In the genomic region with DNA sequence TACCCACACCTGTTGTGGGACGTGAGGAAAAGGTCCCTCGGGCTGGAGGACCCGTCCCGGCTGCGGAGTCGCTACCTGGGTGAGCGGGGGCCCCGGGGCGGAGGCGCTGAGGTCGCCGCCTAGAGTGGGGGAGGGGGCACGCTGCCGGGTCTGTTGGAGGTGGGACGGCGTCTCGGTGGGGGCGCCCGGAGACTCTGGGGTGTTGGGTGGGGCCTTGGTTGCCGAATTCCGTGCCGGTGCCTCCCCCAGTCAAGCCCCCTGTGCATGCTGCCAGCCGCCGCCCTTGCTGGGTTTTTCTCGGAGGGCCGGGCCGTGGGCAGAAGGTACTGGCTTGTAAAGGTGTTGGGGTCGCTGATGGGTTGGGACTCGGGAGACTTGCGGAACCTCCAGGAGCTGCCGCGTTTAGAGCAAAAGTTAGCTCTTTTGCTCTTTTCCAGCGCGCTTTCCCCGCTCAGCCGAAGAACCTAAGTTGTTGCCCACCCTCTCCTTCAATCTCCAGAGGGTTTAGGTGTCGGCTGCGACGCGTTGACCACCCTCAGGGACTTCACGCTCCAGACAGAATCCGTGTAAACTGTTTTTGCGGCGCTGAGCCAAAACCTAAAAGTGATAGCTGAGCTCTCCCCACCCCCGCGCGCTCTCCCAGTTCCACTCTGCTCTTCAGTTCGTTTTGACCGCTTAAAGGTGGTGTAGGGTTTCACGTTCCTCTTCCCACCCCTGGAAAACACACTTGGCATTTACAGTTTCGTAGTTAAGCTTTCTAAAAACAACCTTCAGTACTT, we compare ENCODE assay signal across 8 cellular contexts. TPM values are rescaled to one million over a fixed set of nuclear protein-coding genes. Genes with fewer than 3 reads are reported as not detected.
DNase-seq lines count a peak whose midpoint lies in the region; ATAC-seq and TF ChIP-seq lines count a peak whose summit lies in the region.

A gene (minus strand): TSS at position 143 of the 779 bp plus-strand sequence. CDS start 1,231 bp downstream, outside the sequence.

- H2BK15ac ChIP-seq in neuronal stem cell (ENCODE audit: low read length): peak within 1 kb of the TSS; percentile 76

- H3K4me2 ChIP-seq in KMS-11 (peak within 1 kb of the TSS; percentile 80), neuronal stem cell (ENCODE audit: insufficient read depth, low read length, poor library complexity, severe bottlenecking) (peak within 1 kb of the TSS; percentile 72)

- H3K9ac ChIP-seq in KMS-11 (peak within 1 kb of the TSS; percentile 91), neuronal stem cell (ENCODE audit: low read depth, low read length, poor library complexity) (peak within 1 kb of the TSS; percentile 90)

- no peaks in the 10 kb centered on the region for H3K36me3 ChIP-seq in KMS-11 (ENCODE audit: insufficient read depth)
- H3K36me3 ChIP-seq in RWPE2 (ENCODE audit: low read depth): no peaks in the 10 kb centered on the region; the same call in 1 of the 2 replicates
- no peaks in the 10 kb centered on the region for H3K36me3 ChIP-seq in neuronal stem cell (replicated peaks in 1 of 2; ENCODE audit: control insufficient read depth in 2 of 2, insufficient read depth in 2 of 2, low read length in 2 of 2)

- peak within 1 kb of the TSS; percentile 97 for H3K14ac ChIP-seq in neuronal stem cell (ENCODE audit: low read length)

- H3K4me1 ChIP-seq in KMS-11 (ENCODE audit: low read depth, poor library complexity, severe bottlenecking): peaks cover 49% of the 10 kb centered on the region
- H3K4me1 ChIP-seq in RWPE2 (ENCODE audit: insufficient read depth, poor library complexity, severe bottlenecking): peaks cover 11% of the 10 kb centered on the region
- H3K4me1 ChIP-seq in neuronal stem cell (ENCODE audit: control insufficient read depth in 2 of 2, insufficient read depth in 1 of 2, low read depth in 1 of 2, low read length in 2 of 2): peaks cover 0 to 8% of the 10 kb centered on the region in 2 donors

- peak within 1 kb of the TSS; percentile 98 for H3K18ac ChIP-seq in neuronal stem cell (ENCODE audit: low read length)

- peak within 1 kb of the TSS; percentile 92 for H3K23ac ChIP-seq in neuronal stem cell (ENCODE audit: low read depth, low read length, poor library complexity)

- no peak within 1 kb of the TSS for H2BK120ac ChIP-seq in neuronal stem cell (ENCODE audit: low read depth, low read length)

- no peaks in the 10 kb centered on the region for H4K20me1 ChIP-seq in KMS-11 (ENCODE audit: insufficient read depth)

- H3K4ac ChIP-seq in neuronal stem cell (ENCODE audit: low read length): peak within 1 kb of the TSS; percentile 71

- peak; percentile 15 for ATAC-seq in GM21526 (IDR thresholded peaks at IDR 0.05; ENCODE audit: low FRiP score, unreplicated experiment)
- peak; percentile 33; the same call in 2 of the 3 replicates for ATAC-seq in RWPE2 (ENCODE audit: low read depth)

- H3K79me2 ChIP-seq in KMS-11 (ENCODE audit: insufficient read depth, low read depth): peaks cover 75% of the 10 kb centered on the region

- H4K8ac ChIP-seq in neuronal stem cell (ENCODE audit: low read depth, low read length): no peak within 1 kb of the TSS

- H2AFZ ChIP-seq in KMS-11 (ENCODE audit: low read depth): peak within 1 kb of the TSS; percentile 70
- H2AFZ ChIP-seq in neuronal stem cell (ENCODE audit: low read length): peak within 1 kb of the TSS; percentile 94

- H2BK12ac ChIP-seq in neuronal stem cell (ENCODE audit: low read length): no peak within 1 kb of the TSS

- H3K4me3 ChIP-seq in KMS-11 (IDR thresholded peaks at IDR 0.05; ENCODE audit: insufficient read depth, low read depth, low read length) (peak within 1 kb of the TSS; percentile 97), RWPE2 (ENCODE audit: severe bottlenecking) (peak within 1 kb of the TSS; percentile 66), neuronal stem cell (ENCODE audit: low read length in 2 of 2) (peak within 1 kb of the TSS; percentile 79 to 99)

- H4K91ac ChIP-seq in neuronal stem cell (ENCODE audit: low read depth, low read length, poor library complexity): no peak within 1 kb of the TSS

- peak within 1 kb of the TSS; percentile 100 for H2BK5ac ChIP-seq in neuronal stem cell (ENCODE audit: low read length)

- peak; percentile 45 for DNase-seq in COR-L47 (lab: John Stamatoyannopoulos, UW)
- DNase-seq in RWPE2 (ENCODE audit: low spot score): peak; percentile 73
- peak; percentile 40 to 62 (median 54) for DNase-seq in activated naive CD4-positive, alpha-beta T cell (lab: John Stamatoyannopoulos, UW)
- DNase-seq in foreskin melanocyte: peak; percentile 32
- DNase-seq in neuronal stem cell (ENCODE audit: low spot score): peak; percentile 65

- TF ChIP-seq CTCF in KMS-11 (conservative IDR thresholded peaks at IDR 0.05; ENCODE audit: low read depth, low read length): no peak
- no peak for TF ChIP-seq CTCF in RWPE2 (IDR thresholded peaks at IDR 0.05; ENCODE audit: poor library complexity, severe bottlenecking)
- TF ChIP-seq CTCF in subcutaneous adipose tissue (IDR thresholded peaks at IDR 0.05; ENCODE audit: low read depth): no peak

- no peaks in the 10 kb centered on the region for H3K9me3 ChIP-seq in RWPE2 (ENCODE audit: severe bottlenecking)
- H3K9me3 ChIP-seq in neuronal stem cell (replicated peaks in 1 of 2; ENCODE audit: control insufficient read depth in 2 of 2, insufficient read depth in 1 of 2, low read depth in 1 of 2, low read length in 2 of 2): no peaks in the 10 kb centered on the region

- H2AK5ac ChIP-seq in neuronal stem cell (ENCODE audit: low read depth, low read length): peak within 1 kb of the TSS; percentile 8

- peaks cover 2% of the 10 kb centered on the region for H3K79me1 ChIP-seq in neuronal stem cell (ENCODE audit: low read depth, low read length)

- no CpG with 5 or more reads among the region's 51 CpGs for WGBS in neuronal stem cell (ENCODE audit: extremely low coverage in 2 of 2, insufficient read length in 2 of 2, insufficient replicate concordance in 1 of 2), 2 donors

- H3K27ac ChIP-seq in KMS-11: peak within 1 kb of the TSS; percentile 91
- H3K27ac ChIP-seq in RWPE2 (ENCODE audit: poor library complexity, severe bottlenecking): peak within 1 kb of the TSS; percentile 87
- peak within 1 kb of the TSS; percentile 95 for H3K27ac ChIP-seq in neuronal stem cell (replicated peaks; ENCODE audit: low read length)

- no peaks in the 10 kb centered on the region for H3K27me3 ChIP-seq in KMS-11 (ENCODE audit: insufficient read depth, low read depth)
- H3K27me3 ChIP-seq in RWPE2 (ENCODE audit: insufficient read depth, poor library complexity, severe bottlenecking): no peaks in the 10 kb centered on the region
- H3K27me3 ChIP-seq in neuronal stem cell (ENCODE audit: control insufficient read depth in 3 of 3, insufficient read depth in 3 of 3, low read depth in 1 of 3, low read length in 3 of 3): no peaks in the 10 kb centered on the region

RNA-seq across cellular contexts. Expression of the gene that starts here (rescaled TPM):
- 55.2 TPM for polyA plus RNA-seq in neuronal stem cell (2013, experiment 1 of 2)
- 55.7 TPM for polyA plus RNA-seq in neuronal stem cell (2013, experiment 2 of 2)
- total RNA-seq in subcutaneous adipose tissue: 10 to 100 TPM; 24.2 to 54.9 (median 45.4) TPM

Comparison
In these comparisons a context has a peak if more than half of its experiments do, and no peak if none do; other contexts are left out.
1. Peak in every context shown above with its lines: DNase-seq, ATAC-seq, H3K4me3 ChIP-seq and H3K27ac ChIP-seq.